ENCODE assay signal across 8 cellular contexts in genomic region chr1:156104065-156104810, GRCh38. TPM values are rescaled to one million over a fixed set of nuclear protein-coding genes. Genes with fewer than 3 reads are reported as not detected.
DNase-seq lines count a peak whose midpoint lies in the region; ATAC-seq and TF ChIP-seq lines count a peak whose summit lies in the region.

No MANE protein-coding gene starts in this region.

- no peak for TF ChIP-seq POLR2A in adrenal gland (IDR thresholded peaks at IDR 0.05)
- no peak for TF ChIP-seq POLR2A in sigmoid colon (IDR thresholded peaks at IDR 0.05)

- H3K9me3 ChIP-seq in adrenal gland (replicated peaks in 1 of 3) (no peaks in the 10 kb centered on the region), sigmoid colon (no peaks in the 10 kb centered on the region)

- intact Hi-C loops in adrenal gland (cut with DNase I) = no loop called here
- intact Hi-C loops in left cardiac atrium (cut with DNase I) = no loop called here
- intact Hi-C loops in sigmoid colon (cut with DNase I) = no loop called here

- H3K27me3 ChIP-seq in adrenal gland (no peaks in the 10 kb centered on the region), sigmoid colon (no peaks in the 10 kb centered on the region)

- H3K36me3 ChIP-seq in adrenal gland (replicated peaks in 1 of 2) (no peaks in the 10 kb centered on the region), sigmoid colon (no peaks in the 10 kb centered on the region)

- peak in 1 of 4 donors; percentile 14 for TF ChIP-seq EP300 in sigmoid colon (IDR thresholded peaks at IDR 0.05)

- no peak for TF ChIP-seq CTCF in adrenal gland (IDR thresholded peaks at IDR 0.05)
- no peak for TF ChIP-seq CTCF in sigmoid colon (IDR thresholded peaks at IDR 0.05)

- DNase-seq in activated naive CD4-positive, alpha-beta T cell treated with Interleukin-2 at 50 U/mL for 16 hours = peak; percentile 66
- DNase-seq in activated naive CD4-positive, alpha-beta T cell (lab: John Stamatoyannopoulos, UW) = no peak
- DNase-seq in NCI-H510A treated with DMSO at 0.1 percent for 48 hours (lab: John Stamatoyannopoulos, UW) (peak; percentile 93), adrenal gland (peak in 3 of 7 donors; percentile 48 to 78 (median 61)), left cardiac atrium (peak; percentile 87), sigmoid colon (peak; percentile 91), NCI-H187 treated with DMSO at 0.1 percent for 48 hours (lab: John Stamatoyannopoulos, UW) (no peak)

- H3K4me1 ChIP-seq in adrenal gland (replicated peaks in 1 of 2) = peaks cover 11 to 69% of the 10 kb centered on the region in 2 donors
- H3K4me1 ChIP-seq in sigmoid colon = peaks cover 0 to 74% (median 57%) of the 10 kb centered on the region in 4 donors

- H3K4me3 ChIP-seq in adrenal gland = no peak overlapping the region
- H3K4me3 ChIP-seq in sigmoid colon = peak overlapping the region in 1 of 4 donors; percentile 23

- H3K27ac ChIP-seq in adrenal gland (peak overlapping the region in 3 of 5 donors; percentile 1 to 97 (median 91)), sigmoid colon (peak overlapping the region; percentile 93 to 97 (median 96))

- 36 to 55% (median 43%) methylated on average over 9 to 15 of the region's 15 CpGs for WGBS in adrenal gland, 4 donors
- WGBS in sigmoid colon, 2 donors = 34 to 45% methylated on average over 15 of the region's 15 CpGs

- ATAC-seq in left cardiac atrium (peak; percentile 66 to 75), HG02840 (IDR thresholded peaks at IDR 0.05; ENCODE audit: low FRiP score, unreplicated experiment) (no peak)

RNA-seq across cellular contexts. Expression of gene LMNA, which starts 10.3 kb away (rescaled TPM):
- total RNA-seq in adrenal gland (100 to 1,000 TPM; 231 to 591 (median 395) TPM), left cardiac atrium (100 to 1,000 TPM; 264 to 384 TPM), sigmoid colon (100 to 1,000 TPM; 129 to 241 (median 196) TPM)
- polyA plus RNA-seq in adrenal gland (100 to 1,000 TPM; 140 to 458 (median 374) TPM), sigmoid colon (100 to 1,000 TPM; 108 to 229 (median 142) TPM)

RNA-seq across cellular contexts. Expression of gene MEX3A, which starts 22.0 kb away (rescaled TPM):
- total RNA-seq in adrenal gland (1 to 10 TPM in 3 of 8 donors, under 1 TPM in 5; 0.09 to 2.1 (median 0.50) TPM), left cardiac atrium (under 1 TPM; 0.15 to 0.42 TPM), sigmoid colon (under 1 TPM; 0.27 to 0.36 (median 0.30) TPM)
- polyA plus RNA-seq in adrenal gland (under 1 TPM; 0.17 to 0.27 (median 0.24) TPM), sigmoid colon (1 to 10 TPM in 1 of 3 donors, under 1 TPM in 2; 0.23 to 1.5 (median 0.60) TPM)

RNA-seq across cellular contexts. Expression of gene RAB25, which starts 43.3 kb away (rescaled TPM):
- total RNA-seq in adrenal gland (under 1 TPM in 1 of 8 donors, not detected in 7; 0.38 TPM), left cardiac atrium (not detected), sigmoid colon (not detected)
- polyA plus RNA-seq in adrenal gland (under 1 TPM in 2 of 3 donors, not detected in 1; 0.17 to 0.48 TPM), sigmoid colon (100 to 1,000 TPM; 187 to 237 (median 201) TPM)

RNA-seq across cellular contexts. Expression of gene SEMA4A, which starts 49.1 kb away (rescaled TPM):
- total RNA-seq in adrenal gland = 1 to 10 TPM in 6 of 8 donors, under 1 TPM in 2; 0.30 to 4.8 (median 1.6) TPM
- polyA plus RNA-seq in adrenal gland = 1 to 10 TPM in 2 of 3 donors, under 1 TPM in 1; 0.93 to 3.1 (median 2.4) TPM
- total RNA-seq in left cardiac atrium = 1 to 10 TPM; 2.7 to 3.8 TPM
- 1 to 10 TPM; 1.6 to 2.9 (median 1.8) TPM for total RNA-seq in sigmoid colon
- 1 to 10 TPM; 1.4 to 6.3 (median 1.8) TPM for polyA plus RNA-seq in sigmoid colon

RNA-seq across cellular contexts. Expression of gene LAMTOR2, which starts 49.7 kb away (rescaled TPM):
- total RNA-seq in adrenal gland (100 to 1,000 TPM in 2 of 8 donors, 10 to 100 TPM in 6; 53.6 to 140 (median 83.6) TPM), left cardiac atrium (10 to 100 TPM; 48.9 to 54.4 TPM), sigmoid colon (10 to 100 TPM; 55.4 to 86.4 (median 71.3) TPM)
- polyA plus RNA-seq in adrenal gland (100 to 1,000 TPM in 2 of 3 donors, 10 to 100 TPM in 1; 76.0 to 216 (median 143) TPM), sigmoid colon (100 to 1,000 TPM; 142 to 245 (median 199) TPM)

Comparison
In these comparisons a context has a peak if more than half of its experiments do, and no peak if none do; other contexts are left out.
1. DNase-seq: peak in activated naive CD4-positive, alpha-beta T cell treated with Interleukin-2 at 50 U/mL for 16 hours (single experiment), NCI-H510A treated with DMSO at 0.1 percent for 48 hours (single experiment), left cardiac atrium (single experiment) and sigmoid colon (single experiment); none in activated naive CD4-positive, alpha-beta T cell (0 of 4) and NCI-H187 treated with DMSO at 0.1 percent for 48 hours (single experiment).